10 cellular contexts compared by ENCODE assay signal in genomic region chr19:3950871-3951861, GRCh38. TPM values are rescaled to one million over a fixed set of nuclear protein-coding genes. Genes with fewer than 3 reads are reported as not detected.
DNase-seq lines count a peak whose midpoint lies in the region; ATAC-seq and TF ChIP-seq lines count a peak whose summit lies in the region.
"Had no signal": no experiment of that assay in that cellular context is flagged by ENCODE, and none has a peak within 500 bp of the region (broad histone marks: within the 10 kb centered on the region; RNA-seq: fewer than 3 reads in every experiment).

No MANE protein-coding gene starts in this region.

- H3K36me3 ChIP-seq in HUES64 (ENCODE audit: insufficient read depth, low read length) (peaks cover 3% of the 10 kb centered on the region; the same call in 1 of the 2 replicates), right atrium auricular region (peaks cover 12% of the 10 kb centered on the region)

- H3K9me3 ChIP-seq in HUES64 (ENCODE audit: insufficient read depth, low read depth, low read length) (no peaks in the 10 kb centered on the region), right atrium auricular region (no peaks in the 10 kb centered on the region)

- no peaks in the 10 kb centered on the region for H3K4me1 ChIP-seq in HUES64 (ENCODE audit: insufficient read depth, low read length)
- H3K4me1 ChIP-seq in right atrium auricular region: peaks cover 0 to 42% of the 10 kb centered on the region in 2 donors

- H3K27me3 ChIP-seq in HUES64 (ENCODE audit: insufficient read depth, low read length): no peaks in the 10 kb centered on the region
- no peaks in the 10 kb centered on the region for H3K27me3 ChIP-seq in right atrium auricular region

- H3K4me3 ChIP-seq in HUES64 (ENCODE audit: low read length) (no peak overlapping the region), right atrium auricular region (peak overlapping the region; percentile 42 to 49)

- intact Hi-C loops in activated CD8-positive, alpha-beta T cell treated with anti-CD3 and anti-CD28 coated beads for 36 hours (cut with micrococcal nuclease): no loop called here

- CTCF ChIA-PET in activated CD8-positive, alpha-beta T cell treated with anti-CD3 and anti-CD28 coated beads for 36 hours (lab: Charles Lee): interaction anchor here (0.8 kb wide), 1 partner anchor 18 kb away, joined by 6 read pairs; no protein-coding TSS in a partner anchor
- CTCF ChIA-PET in activated CD4-positive, alpha-beta T cell treated with anti-CD3 and anti-CD28 coated beads, Interleukin-2, amount 10 ng/mL, durations not matched to agents 7 days and 5 days (lab: Charles Lee): no interaction called here

- H3K4me3 Mint-ChIP-seq in activated CD8-positive, alpha-beta T cell treated with anti-CD3 and anti-CD28 coated beads for 36 hours: peak overlapping the region; percentile 66
- H3K4me3 Mint-ChIP-seq in activated CD4-positive, alpha-beta T cell treated with anti-CD3 and anti-CD28 coated beads, Interleukin-2, amount 10 ng/mL, durations not matched to agents 7 days and 5 days: no peak overlapping the region

- H3K9ac ChIP-seq in HUES64 (ENCODE audit: low read depth, low read length): no peak overlapping the region; the same call in 1 of the 2 replicates

- H3K36me3 Mint-ChIP-seq in activated CD8-positive, alpha-beta T cell treated with anti-CD3 and anti-CD28 coated beads for 36 hours (ENCODE audit: low read depth): no peaks in the 10 kb centered on the region
- H3K36me3 Mint-ChIP-seq in activated CD4-positive, alpha-beta T cell treated with anti-CD3 and anti-CD28 coated beads, Interleukin-2, amount 10 ng/mL, durations not matched to agents 7 days and 5 days (ENCODE audit: low read depth): no peaks in the 10 kb centered on the region

- H3K27me3 Mint-ChIP-seq in activated CD8-positive, alpha-beta T cell treated with anti-CD3 and anti-CD28 coated beads for 36 hours: no peaks in the 10 kb centered on the region
- H3K27me3 Mint-ChIP-seq in activated CD4-positive, alpha-beta T cell treated with anti-CD3 and anti-CD28 coated beads, Interleukin-2, amount 10 ng/mL, durations not matched to agents 7 days and 5 days: peaks cover 4% of the 10 kb centered on the region

- no peak for TF ChIP-seq CTCF in activated CD8-positive, alpha-beta T cell treated with anti-CD3 and anti-CD28 coated beads for 36 hours (IDR thresholded peaks at IDR 0.05)
- TF ChIP-seq CTCF in right atrium auricular region (IDR thresholded peaks at IDR 0.05): no peak

- POLR2A ChIA-PET in activated CD8-positive, alpha-beta T cell treated with anti-CD3 and anti-CD28 coated beads for 36 hours (lab: Charles Lee): interaction anchor here (1.1 to 1.7 kb wide), 3 partner anchors 33 to 34 kb away, joined by 4 to 5 read pairs (median 4); partner anchors contain the start of gene EEF2
- POLR2A ChIA-PET in activated CD4-positive, alpha-beta T cell treated with anti-CD3 and anti-CD28 coated beads, Interleukin-2, amount 10 ng/mL, durations not matched to agents 7 days and 5 days (lab: Charles Lee): no interaction called here

- WGBS in HUES64: 79% methylated on average over 41 of the region's 41 CpGs

- H3K27ac ChIP-seq in HUES64 (ENCODE audit: low read depth, low read length) (peak overlapping the region; percentile 18; the same call in 1 of the 2 replicates), right atrium auricular region (peak overlapping the region; percentile 88 to 98)

- H3K4me1 Mint-ChIP-seq in activated CD8-positive, alpha-beta T cell treated with anti-CD3 and anti-CD28 coated beads for 36 hours (ENCODE audit: low read depth): peaks cover 7% of the 10 kb centered on the region
- peaks cover 3% of the 10 kb centered on the region for H3K4me1 Mint-ChIP-seq in activated CD4-positive, alpha-beta T cell treated with anti-CD3 and anti-CD28 coated beads, Interleukin-2, amount 10 ng/mL, durations not matched to agents 7 days and 5 days

- peak; percentile 74 for ATAC-seq in activated CD8-positive, alpha-beta T cell treated with anti-CD3 and anti-CD28 coated beads for 36 hours

- no peaks in the 10 kb centered on the region for H3K9me3 Mint-ChIP-seq in activated CD8-positive, alpha-beta T cell treated with anti-CD3 and anti-CD28 coated beads for 36 hours
- H3K9me3 Mint-ChIP-seq in activated CD4-positive, alpha-beta T cell treated with anti-CD3 and anti-CD28 coated beads, Interleukin-2, amount 10 ng/mL, durations not matched to agents 7 days and 5 days: no peaks in the 10 kb centered on the region

- DNase-seq in activated CD8-positive, alpha-beta T cell treated with anti-CD3 and anti-CD28 coated beads for 36 hours: peak; percentile 42
- DNase-seq in right atrium auricular region (ENCODE audit: low spot score): no peak
- DNase-seq in stimulated activated CD8-positive, alpha-beta memory T cell treated with anti-CD3 and anti-CD28 coated beads, Interleukin-4, amount 100 ng/mL, for 48 hours: peak; percentile 36
- no peak for DNase-seq in amniotic stem cell (lab: John Stamatoyannopoulos, UW)
- DNase-seq in activated CD4-positive, alpha-beta T cell treated with anti-CD3 and anti-CD28 coated beads, Interleukin-2, amount 10 ng/mL, durations not matched to agents 7 days and 5 days: no peak
- no peak for DNase-seq in NCI-H82 treated with DMSO at 0.1 percent for 48 hours (lab: John Stamatoyannopoulos, UW; ENCODE audit: unreplicated experiment)
- DNase-seq in glomerular visceral epithelial cell (ENCODE audit: extremely low spot score): no peak

- H3K27ac Mint-ChIP-seq in activated CD8-positive, alpha-beta T cell treated with anti-CD3 and anti-CD28 coated beads for 36 hours: peak overlapping the region; percentile 81
- H3K27ac Mint-ChIP-seq in activated CD4-positive, alpha-beta T cell treated with anti-CD3 and anti-CD28 coated beads, Interleukin-2, amount 10 ng/mL, durations not matched to agents 7 days and 5 days: no peak overlapping the region

RNA-seq across cellular contexts. Expression of gene NMRK2, which starts 18.3 kb away (rescaled TPM):
- polyA plus RNA-seq in HUES64 (2013, experiment 1 of 2): 40.9 TPM
- 38.4 TPM for polyA plus RNA-seq in HUES64 (2013, experiment 2 of 2)
- not detected for total RNA-seq in activated CD8-positive, alpha-beta T cell treated with anti-CD3 and anti-CD28 coated beads for 36 hours
- total RNA-seq in right atrium auricular region: 1,000 to 10,000 TPM; 1,342 to 2,195 TPM
- not detected for total RNA-seq in activated CD4-positive, alpha-beta T cell treated with anti-CD3 and anti-CD28 coated beads, Interleukin-2, amount 10 ng/mL, durations not matched to agents 7 days and 5 days
- total RNA-seq: pulmonary artery endothelial cell, ureter had no signal

RNA-seq across cellular contexts. Expression of gene DAPK3, which starts 19.7 kb away (rescaled TPM):
- polyA plus RNA-seq in HUES64 (2013, experiment 1 of 2): 42.6 TPM
- polyA plus RNA-seq in HUES64 (2013, experiment 2 of 2): 41.9 TPM
- 10 to 100 TPM; 27.2 to 27.5 TPM for total RNA-seq in activated CD8-positive, alpha-beta T cell treated with anti-CD3 and anti-CD28 coated beads for 36 hours
- total RNA-seq in right atrium auricular region: 100 to 1,000 TPM in 1 of 2 donors, 10 to 100 TPM in 1; 46.2 to 202 TPM
- total RNA-seq in activated CD4-positive, alpha-beta T cell treated with anti-CD3 and anti-CD28 coated beads, Interleukin-2, amount 10 ng/mL, durations not matched to agents 7 days and 5 days: 10 to 100 TPM; 35.5 to 41.8 TPM

RNA-seq across cellular contexts. Expression of gene EEF2, which starts 34.1 kb away (rescaled TPM):
- 1,689 TPM for polyA plus RNA-seq in HUES64 (2013, experiment 1 of 2)
- 1,793 TPM for polyA plus RNA-seq in HUES64 (2013, experiment 2 of 2)
- 1,000 to 10,000 TPM; 3,533 to 3,625 TPM for total RNA-seq in activated CD8-positive, alpha-beta T cell treated with anti-CD3 and anti-CD28 coated beads for 36 hours
- total RNA-seq in right atrium auricular region: 1,000 to 10,000 TPM; 1,205 to 1,737 TPM
- 1,000 to 10,000 TPM; 1,428 to 1,492 TPM for total RNA-seq in activated CD4-positive, alpha-beta T cell treated with anti-CD3 and anti-CD28 coated beads, Interleukin-2, amount 10 ng/mL, durations not matched to agents 7 days and 5 days

RNA-seq across cellular contexts. Expression of gene PIAS4, which starts 56.4 kb away (rescaled TPM):
- polyA plus RNA-seq in HUES64 (2013, experiment 1 of 2): 26.4 TPM
- 23.3 TPM for polyA plus RNA-seq in HUES64 (2013, experiment 2 of 2)
- 10 to 100 TPM; 22.2 TPM for total RNA-seq in activated CD8-positive, alpha-beta T cell treated with anti-CD3 and anti-CD28 coated beads for 36 hours
- 10 to 100 TPM; 10.9 to 11.4 TPM for total RNA-seq in right atrium auricular region
- 10 to 100 TPM; 33.3 to 40.4 TPM for total RNA-seq in activated CD4-positive, alpha-beta T cell treated with anti-CD3 and anti-CD28 coated beads, Interleukin-2, amount 10 ng/mL, durations not matched to agents 7 days and 5 days

Comparison
In these comparisons a context has a peak if more than half of its experiments do, and no peak if none do; other contexts are left out.
1. DNase-seq: peak in activated CD8-positive, alpha-beta T cell treated with anti-CD3 and anti-CD28 coated beads for 36 hours (single experiment) and stimulated activated CD8-positive, alpha-beta memory T cell treated with anti-CD3 and anti-CD28 coated beads, Interleukin-4, amount 100 ng/mL, for 48 hours (single experiment); none in right atrium auricular region (single experiment), amniotic stem cell (single experiment), activated CD4-positive, alpha-beta T cell treated with anti-CD3 and anti-CD28 coated beads, Interleukin-2, amount 10 ng/mL, durations not matched to agents 7 days and 5 days (single experiment), NCI-H82 treated with DMSO at 0.1 percent for 48 hours (single experiment) and glomerular visceral epithelial cell (single experiment).
2. RNA of gene NMRK2, which starts 18.3 kb away (total RNA-seq): 1,342 to 2,195 TPM in right atrium auricular region; not detected in activated CD8-positive, alpha-beta T cell treated with anti-CD3 and anti-CD28 coated beads for 36 hours and not detected in activated CD4-positive, alpha-beta T cell treated with anti-CD3 and anti-CD28 coated beads, Interleukin-2, amount 10 ng/mL, durations not matched to agents 7 days and 5 days; every median in the first group is over 1,000 times any median in the second.